In genomic region chr16:20768818-20769217, GRCh38 we compare ENCODE assay signal across 28 cellular contexts. TPM values are rescaled to one million over a fixed set of nuclear protein-coding genes. Genes with fewer than 3 reads are reported as not detected.
"Had no signal": no experiment of that assay in that cellular context is flagged by ENCODE, and none has a peak within 500 bp of the region (broad histone marks: within the 10 kb centered on the region; RNA-seq: fewer than 3 reads in every experiment).

No MANE protein-coding gene starts in this region.

- H3K36me3 ChIP-seq: neural progenitor cell, ovary, spleen, thoracic aorta, thyroid gland, tibial nerve, upper lobe of left lung, vagina had no signal

- H3K4me2 ChIP-seq: neural progenitor cell, smooth muscle cell had no signal

- H3K27me3 ChIP-seq: neural progenitor cell, ovary, spleen, stomach, thyroid gland, tibial nerve, upper lobe of left lung, vagina had no signal

- H3K4me1 ChIP-seq: neural progenitor cell, parathyroid adenoma, psoas muscle, thyroid gland had no signal

- H3K9me3 ChIP-seq: ovary, spleen, stomach, thoracic aorta, thyroid gland, upper lobe of left lung, vagina had no signal

- H2AFZ ChIP-seq: neural progenitor cell, parathyroid adenoma had no signal

- H3K9ac ChIP-seq: neural progenitor cell, parathyroid adenoma had no signal

- H3K4me3 ChIP-seq: neural progenitor cell, ovary, psoas muscle, skin epidermis, smooth muscle cell, spleen, stomach, thoracic aorta, thyroid gland, tibial nerve, upper lobe of left lung, vagina had no signal

- FAIRE-seq: urothelium cell line had no signal

- DNase-seq: naive thymus-derived CD4-positive, alpha-beta T cell; natural killer cell; occipital lobe; ovary; posterior cingulate gyrus; psoas muscle; right cardiac atrium; spleen; stimulated activated CD4-positive, alpha-beta T cell treated with anti-CD3 and anti-CD28 coated beads, Interleukin-12 subunit alpha, Interleukin-12 subunit beta, amount 100 ng/mL, for 4 hours; stimulated activated CD4-positive, alpha-beta T cell treated with anti-CD3 and anti-CD28 coated beads, Interleukin-2, amount 100 ng/mL, for 24 hours; stimulated activated CD4-positive, alpha-beta T cell treated with anti-CD3 and anti-CD28 coated beads, Interleukin-2, amount 100 ng/mL, for 48 hours; stimulated activated CD4-positive, alpha-beta T cell treated with anti-CD3 and anti-CD28 coated beads, Interleukin-4, amount 100 ng/mL, for 24 hours; stimulated activated naive B cell treated with anti-CD40 and anti-IgM and Interleukin-4, amounts not matched to agents 10 μg/mL and 1 μg/mL and 100 μg/mL, for 72 hours; stimulated activated naive CD4-positive, alpha-beta T cell treated with Interleukin-2 at 50 U/mL for 16 hours; stomach; thyroid gland; trophoblast cell; upper lobe of left lung had no signal

- ATAC-seq: naive thymus-derived CD4-positive, alpha-beta T cell; natural killer cell; psoas muscle; right cardiac atrium; sciatic nerve; stimulated activated effector memory CD8-positive, alpha-beta T cell treated with anti-CD3 and anti-CD28 coated beads, Interleukin-12 subunit alpha, Interleukin-12 subunit beta, amount 100 ng/mL, for 72 hours; stimulated activated naive B cell treated with anti-CD40 and anti-IgM and Interleukin-4, amounts not matched to agents 10 μg/mL and 1 μg/mL and 100 μg/mL, for 72 hours had no signal

- H3K79me2 ChIP-seq: parathyroid adenoma had no signal

- H3K27ac ChIP-seq: neural progenitor cell, ovary, parathyroid adenoma, psoas muscle, skin epidermis, spleen, stomach, thoracic aorta, thyroid gland, tibial nerve, upper lobe of left lung, vagina had no signal

RNA-seq across cellular contexts. Expression of gene REXO5, which starts 37.5 kb away (rescaled TPM):
- polyA plus RNA-seq: naive thymus-derived CD4-positive, alpha-beta T cell had no signal
